Comparison of ENCODE assay signal across 8 cellular contexts in genomic region chr2:178449700-178450573, GRCh38. TPM values are rescaled to one million over a fixed set of nuclear protein-coding genes. Genes with fewer than 3 reads are reported as not detected.
DNase-seq lines count a peak whose midpoint lies in the region; ATAC-seq and TF ChIP-seq lines count a peak whose summit lies in the region.

No MANE protein-coding gene starts in this region.

- peaks cover 0 to 5% of the 10 kb centered on the region in 2 donors for H3K9me3 Mint-ChIP-seq in activated naive CD4-positive, alpha-beta T cell treated with anti-CD3 and anti-CD28 coated beads, Interleukin-2, amount 50 U/mL, for 72 hours
- H3K9me3 Mint-ChIP-seq in stimulated activated memory B cell treated with anti-CD40 and anti-IgM and Interleukin-4, amounts not matched to agents 10 μg/mL and 1 μg/mL and 100 μg/mL, for 72 hours: no peaks in the 10 kb centered on the region

- ATAC-seq in HG03520 (IDR thresholded peaks at IDR 0.05; ENCODE audit: unreplicated experiment): peak; percentile 52
- ATAC-seq in activated naive CD4-positive, alpha-beta T cell treated with anti-CD3 and anti-CD28 coated beads, Interleukin-2, amount 50 U/mL, for 72 hours: peak; percentile 1 to 66
- peak; percentile 79 for ATAC-seq in stimulated activated memory B cell treated with anti-CD40 and anti-IgM and Interleukin-4, amounts not matched to agents 10 μg/mL and 1 μg/mL and 100 μg/mL, for 72 hours

- H3K36me3 ChIP-seq in GM06990 (ENCODE audit: control insufficient read depth, insufficient read depth, low read length) (no peaks in the 10 kb centered on the region; the same call in 1 of the 2 replicates), iPS-20b (ENCODE audit: insufficient read depth, low read depth, low read length) (peaks cover 41% of the 10 kb centered on the region)

- peaks cover 32% of the 10 kb centered on the region for H3K4me1 Mint-ChIP-seq in stimulated activated memory B cell treated with anti-CD40 and anti-IgM and Interleukin-4, amounts not matched to agents 10 μg/mL and 1 μg/mL and 100 μg/mL, for 72 hours

- no peak overlapping the region for H3K27ac ChIP-seq in iPS-20b (ENCODE audit: low read length)

- H3K36me3 Mint-ChIP-seq in activated naive CD4-positive, alpha-beta T cell treated with anti-CD3 and anti-CD28 coated beads, Interleukin-2, amount 50 U/mL, for 72 hours: peaks cover 29 to 31% of the 10 kb centered on the region in 2 donors
- H3K36me3 Mint-ChIP-seq in stimulated activated memory B cell treated with anti-CD40 and anti-IgM and Interleukin-4, amounts not matched to agents 10 μg/mL and 1 μg/mL and 100 μg/mL, for 72 hours: peaks cover 16% of the 10 kb centered on the region

- peak overlapping the region; percentile 92 to 95 for H3K27ac Mint-ChIP-seq in activated naive CD4-positive, alpha-beta T cell treated with anti-CD3 and anti-CD28 coated beads, Interleukin-2, amount 50 U/mL, for 72 hours
- H3K27ac Mint-ChIP-seq in stimulated activated memory B cell treated with anti-CD40 and anti-IgM and Interleukin-4, amounts not matched to agents 10 μg/mL and 1 μg/mL and 100 μg/mL, for 72 hours: peak overlapping the region; percentile 91

- H3K9me3 ChIP-seq in iPS-20b (ENCODE audit: insufficient read depth, low read depth, low read length): no peaks in the 10 kb centered on the region

- peak overlapping the region; percentile 97; the same call in 1 of the 2 replicates for H3K9ac ChIP-seq in iPS-20b (ENCODE audit: low read depth, low read length)

- TF ChIP-seq CTCF in GM06990 (IDR thresholded peaks at IDR 0.05; ENCODE audit: insufficient read depth, low read length, poor library complexity, severe bottlenecking) (no peak), GM20000 (IDR thresholded peaks at IDR 0.05; ENCODE audit: extremely low read depth, missing control alignments) (no peak)

- H3K27me3 ChIP-seq in GM06990 (replicated peaks; ENCODE audit: control insufficient read depth, insufficient read depth, low read length) (no peaks in the 10 kb centered on the region), iPS-20b (ENCODE audit: insufficient read depth, low read length) (no peaks in the 10 kb centered on the region)

- no peaks in the 10 kb centered on the region for H3K27me3 Mint-ChIP-seq in stimulated activated memory B cell treated with anti-CD40 and anti-IgM and Interleukin-4, amounts not matched to agents 10 μg/mL and 1 μg/mL and 100 μg/mL, for 72 hours

- peak overlapping the region; percentile 91 for H3K4me3 Mint-ChIP-seq in stimulated activated memory B cell treated with anti-CD40 and anti-IgM and Interleukin-4, amounts not matched to agents 10 μg/mL and 1 μg/mL and 100 μg/mL, for 72 hours

- H3K4me1 ChIP-seq in iPS-20b (ENCODE audit: insufficient read depth, low read length): peaks cover 3% of the 10 kb centered on the region; the same call in 1 of the 2 replicates

- no peak for DNase-seq in GM06990 (ENCODE audit: extremely low read depth, insufficient read length)
- peak; percentile 75 for DNase-seq in GM20000 (ENCODE audit: low spot score)
- DNase-seq in activated naive CD4-positive, alpha-beta T cell treated with anti-CD3 and anti-CD28 coated beads, Interleukin-2, amount 50 U/mL, for 72 hours (ENCODE audit: low spot score in 2 of 2): no peak
- DNase-seq in Kasumi-1 (lab: John Stamatoyannopoulos, UW): no peak
- no peak for DNase-seq in NK-92 treated with Interleukin-12 subunit alpha and Interleukin-12 subunit beta, amount 100 ng/mL, for 24 hours (lab: John Stamatoyannopoulos, UW)

- peak overlapping the region; percentile 91 for H3K4me3 ChIP-seq in GM06990 (replicated peaks; ENCODE audit: low read depth, low read length)
- peak overlapping the region; percentile 76 for H3K4me3 ChIP-seq in iPS-20b (ENCODE audit: low read length)

RNA-seq across cellular contexts. Expression of gene PRKRA, which starts 1.0 kb away (rescaled TPM):
- 100 to 1,000 TPM in 1 of 2 donors, 10 to 100 TPM in 1; 57.2 to 144 TPM for total RNA-seq in activated naive CD4-positive, alpha-beta T cell treated with anti-CD3 and anti-CD28 coated beads, Interleukin-2, amount 50 U/mL, for 72 hours

RNA-seq across cellular contexts. Expression of gene PJVK, which starts 1.2 kb away (rescaled TPM):
- total RNA-seq in activated naive CD4-positive, alpha-beta T cell treated with anti-CD3 and anti-CD28 coated beads, Interleukin-2, amount 50 U/mL, for 72 hours: 1 to 10 TPM; 1.7 to 4.5 TPM

RNA-seq across cellular contexts. Expression of gene FKBP7, which starts 28.5 kb away (rescaled TPM):
- total RNA-seq in activated naive CD4-positive, alpha-beta T cell treated with anti-CD3 and anti-CD28 coated beads, Interleukin-2, amount 50 U/mL, for 72 hours: 1 to 10 TPM; 1.6 to 2.8 TPM

RNA-seq across cellular contexts. Expression of gene PLEKHA3, which starts 30.3 kb away (rescaled TPM):
- total RNA-seq in activated naive CD4-positive, alpha-beta T cell treated with anti-CD3 and anti-CD28 coated beads, Interleukin-2, amount 50 U/mL, for 72 hours: 10 to 100 TPM; 20.4 to 34.1 TPM
